In the genomic region with DNA sequence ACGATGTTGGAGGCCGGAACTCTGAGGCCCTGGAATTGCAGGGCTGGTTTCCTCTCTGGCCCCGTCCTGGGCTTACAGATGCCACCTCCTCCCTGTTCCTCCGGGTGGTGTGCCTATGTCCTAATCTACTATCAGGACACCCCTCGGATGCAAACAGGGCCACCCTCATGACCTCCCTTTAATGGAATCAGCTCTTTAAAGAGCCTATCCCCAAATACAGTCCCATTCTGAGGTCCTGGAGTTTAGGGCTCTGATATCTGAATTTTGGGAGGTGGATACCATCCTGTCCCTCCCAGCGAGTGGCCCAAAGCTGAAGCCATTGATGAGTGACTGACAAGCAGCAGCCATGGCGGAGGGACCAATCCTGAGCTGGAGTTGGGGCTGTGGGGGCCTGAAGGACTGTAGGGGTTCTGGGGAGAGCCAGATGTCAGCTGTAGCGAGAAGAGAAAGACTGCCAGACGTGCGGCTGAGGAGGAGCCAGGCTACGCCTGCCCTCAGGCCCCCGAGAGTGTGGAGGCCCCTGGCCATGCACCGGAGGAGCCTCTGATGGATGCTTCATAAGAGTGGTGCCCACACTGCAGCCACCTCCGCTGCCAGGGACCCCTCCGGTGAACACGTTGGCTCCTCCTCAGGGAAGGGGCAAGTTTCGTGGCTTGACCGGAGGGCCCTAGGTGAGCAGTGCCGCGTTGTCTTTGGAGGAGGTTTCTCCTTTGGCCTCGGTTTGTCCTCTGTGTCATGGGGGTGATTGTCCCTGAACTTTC, we compare ENCODE assay signal across 13 cellular contexts.
"Had no signal": no experiment of that assay in that cellular context is flagged by ENCODE, and none has a peak within 500 bp of the region (broad histone marks: within the 10 kb centered on the region; RNA-seq: fewer than 3 reads in every experiment).

No MANE protein-coding gene starts in this region.

- H3K4me1 ChIP-seq: vagina had no signal

- H3K4me1 Mint-ChIP-seq: stimulated activated naive CD8-positive, alpha-beta T cell treated with anti-CD3 and anti-CD28 coated beads, Interleukin-15, amount 100 ng/mL, for 72 hours had no signal

- H3K36me3 ChIP-seq: vagina, WERI-Rb-1 had no signal

- H3K27ac Mint-ChIP-seq: activated CD8-positive, alpha-beta T cell treated with anti-CD3 and anti-CD28 coated beads, Interleukin-2, amount 10 ng/mL, durations not matched to agents 7 days and 5 days; activated naive CD4-positive, alpha-beta T cell treated with anti-CD3 and anti-CD28 coated beads, Interleukin-2, amount 50 U/mL, for 72 hours; activated T-helper 2 cell treated with anti-CD3 and anti-CD28 coated beads, Interferon-gamma antibody, Interleukin-2, Interleukin-4, amounts not matched to agents 10 μg/mL and 5 μg/mL and 100 μg/mL, durations not matched to agents 14 hours and 24 hours and 36 hours; brain; naive thymus-derived CD8-positive, alpha-beta T cell had no signal

- H3K4me3 Mint-ChIP-seq: activated CD8-positive, alpha-beta T cell treated with anti-CD3 and anti-CD28 coated beads, Interleukin-2, amount 10 ng/mL, durations not matched to agents 7 days and 5 days; brain; naive thymus-derived CD8-positive, alpha-beta T cell; stimulated activated naive CD8-positive, alpha-beta T cell treated with anti-CD3 and anti-CD28 coated beads, Interleukin-15, amount 100 ng/mL, for 72 hours had no signal

- ATAC-seq: activated CD8-positive, alpha-beta T cell treated with anti-CD3 and anti-CD28 coated beads, Interleukin-2, amount 10 ng/mL, durations not matched to agents 7 days and 5 days; activated naive CD4-positive, alpha-beta T cell treated with anti-CD3 and anti-CD28 coated beads, Interleukin-2, amount 50 U/mL, for 72 hours; esophagus mucosa; naive thymus-derived CD8-positive, alpha-beta T cell; stimulated activated naive CD8-positive, alpha-beta T cell treated with anti-CD3 and anti-CD28 coated beads, Interleukin-15, amount 100 ng/mL, for 72 hours had no signal

- H3K27ac ChIP-seq: vagina, WERI-Rb-1 had no signal

- H3K4me3 ChIP-seq: vagina had no signal

- H3K27me3 ChIP-seq: vagina had no signal

- DNase-seq: activated CD4-positive, alpha-beta T cell treated with anti-CD3 and anti-CD28 coated beads for 48 hours; activated CD8-positive, alpha-beta T cell treated with anti-CD3 and anti-CD28 coated beads, Interleukin-2, amount 10 ng/mL, durations not matched to agents 7 days and 5 days; amniotic stem cell; hypothalamus; stimulated activated CD4-positive, alpha-beta T cell treated with anti-CD3 and anti-CD28 coated beads, Interleukin-4, amount 100 ng/mL, for 1 hour; stimulated activated naive CD8-positive, alpha-beta T cell treated with anti-CD3 and anti-CD28 coated beads, Interleukin-15, amount 100 ng/mL, for 72 hours; WERI-Rb-1 had no signal
